ENCODE assay signal across 8 cellular contexts in genomic region chr10:68560916-68561691, GRCh38. TPM values are rescaled to one million over a fixed set of nuclear protein-coding genes. Genes with fewer than 3 reads are reported as not detected.
A peak's percentile ranks its signal among the peaks of the same experiment; 100 is the strongest.
DNase-seq lines count a peak whose midpoint lies in the region; ATAC-seq and TF ChIP-seq lines count a peak whose summit lies in the region.

No MANE protein-coding gene starts in this region.

- intact Hi-C loops in adrenal gland (cut with DNase I), result loop anchor here in 1 of 2 donors (5.0 kb wide), 1 partner anchor 36 kb away; no protein-coding TSS in a partner anchor

- no peaks in the 10 kb centered on the region for H3K36me3 ChIP-seq in adrenal gland (replicated peaks in 1 of 2)
- H3K36me3 ChIP-seq in iPS-15b (ENCODE audit: control insufficient read depth, insufficient read depth, low read length), result no peaks in the 10 kb centered on the region
- H3K36me3 ChIP-seq in skeletal muscle tissue (ENCODE audit: control insufficient read depth in 3 of 3, insufficient read depth in 3 of 3, low read length in 3 of 3), result no peaks in the 10 kb centered on the region

- 0 to 11% (median 2%) methylated on average over 16 to 50 of the region's 50 CpGs for WGBS in adrenal gland, 4 donors

- H3K4me1 ChIP-seq in adrenal gland (replicated peaks in 1 of 2) (peaks cover 0 to 10% of the 10 kb centered on the region in 2 donors), iPS-15b (ENCODE audit: control insufficient read depth, insufficient read depth, low read length) (peaks cover 6% of the 10 kb centered on the region), skeletal muscle tissue (ENCODE audit: control insufficient read depth in 3 of 3, insufficient read depth in 3 of 3, low read length in 3 of 3) (peaks cover 0 to 12% (median 4%) of the 10 kb centered on the region in 3 donors)

- TF ChIP-seq CTCF in LNCaP clone FGC (IDR thresholded peaks at IDR 0.05; ENCODE audit: control insufficient read depth, extremely low read depth, insufficient read depth) (no peak), adrenal gland (IDR thresholded peaks at IDR 0.05) (no peak)

- H3K9me3 ChIP-seq in adrenal gland (replicated peaks in 1 of 3) (no peaks in the 10 kb centered on the region), iPS-15b (ENCODE audit: control insufficient read depth, insufficient read depth, low read length) (no peaks in the 10 kb centered on the region), skeletal muscle tissue (ENCODE audit: control insufficient read depth in 3 of 3, low read length in 3 of 3) (no peaks in the 10 kb centered on the region)

- H3K4me3 ChIP-seq in LNCaP clone FGC (ENCODE audit: low read depth, low read length) (peak overlapping the region; percentile 58), adrenal gland (peak overlapping the region in 2 of 4 donors; percentile 54 to 82), iPS-15b (ENCODE audit: low read depth, low read length) (peak overlapping the region; percentile 73), skeletal muscle tissue (ENCODE audit: low read length in 3 of 3) (peak overlapping the region; percentile 72 to 81 (median 80))

- peak; percentile 87 for DNase-seq in ELF-1 (ENCODE audit: low read depth, low spot score)
- no peak for DNase-seq in LNCaP clone FGC (ENCODE audit: low read depth)
- peak in 4 of 7 donors; percentile 4 to 17 (median 16) for DNase-seq in adrenal gland

- H3K27me3 ChIP-seq in adrenal gland (peaks cover 3% of the 10 kb centered on the region), iPS-15b (ENCODE audit: control insufficient read depth, insufficient read depth, low read length) (peaks cover 4% of the 10 kb centered on the region), skeletal muscle tissue (ENCODE audit: control insufficient read depth in 3 of 3, insufficient read depth in 3 of 3, low read length in 3 of 3) (peaks cover 0 to 17% (median 8%) of the 10 kb centered on the region in 3 donors)

- H3K27ac ChIP-seq in adrenal gland, result no peak overlapping the region
- H3K27ac ChIP-seq in skeletal muscle tissue (ENCODE audit: low read depth, low read length), result no peak overlapping the region

- no peak for TF ChIP-seq POLR2A in adrenal gland (IDR thresholded peaks at IDR 0.05)

- ATAC-seq in HG02610 (IDR thresholded peaks at IDR 0.05; ENCODE audit: unreplicated experiment) (no peak), GM21737 (IDR thresholded peaks at IDR 0.05; ENCODE audit: unreplicated experiment) (no peak), GM21390 (IDR thresholded peaks at IDR 0.05; ENCODE audit: unreplicated experiment) (no peak)

- H3K9ac ChIP-seq in iPS-15b (ENCODE audit: low read depth, low read length) (peak overlapping the region; percentile 63), skeletal muscle tissue (ENCODE audit: low read depth in 1 of 3, low read length in 3 of 3) (peak overlapping the region; percentile 59 to 83 (median 77))

RNA-seq across cellular contexts. Expression of gene TET1, which starts 1.0 kb away (rescaled TPM):
- total RNA-seq in adrenal gland (1 to 10 TPM in 7 of 8 donors, under 1 TPM in 1; 0.91 to 3.6 (median 1.6) TPM), skeletal muscle tissue (15.1 TPM)
- under 1 TPM; 0.07 to 0.75 (median 0.24) TPM for polyA plus RNA-seq in adrenal gland

RNA-seq across cellular contexts. Expression of gene SLC25A16, which starts 33.8 kb away (rescaled TPM):
- 100 to 1,000 TPM in 1 of 8 donors, 10 to 100 TPM in 5, 1 to 10 TPM in 2; 6.3 to 177 (median 19.8) TPM for total RNA-seq in adrenal gland
- 10 to 100 TPM; 14.5 to 31.7 (median 14.7) TPM for polyA plus RNA-seq in adrenal gland
- total RNA-seq in skeletal muscle tissue, result 14.6 TPM
